Comparison of ENCODE assay signal across 12 cellular contexts in the genomic region with DNA sequence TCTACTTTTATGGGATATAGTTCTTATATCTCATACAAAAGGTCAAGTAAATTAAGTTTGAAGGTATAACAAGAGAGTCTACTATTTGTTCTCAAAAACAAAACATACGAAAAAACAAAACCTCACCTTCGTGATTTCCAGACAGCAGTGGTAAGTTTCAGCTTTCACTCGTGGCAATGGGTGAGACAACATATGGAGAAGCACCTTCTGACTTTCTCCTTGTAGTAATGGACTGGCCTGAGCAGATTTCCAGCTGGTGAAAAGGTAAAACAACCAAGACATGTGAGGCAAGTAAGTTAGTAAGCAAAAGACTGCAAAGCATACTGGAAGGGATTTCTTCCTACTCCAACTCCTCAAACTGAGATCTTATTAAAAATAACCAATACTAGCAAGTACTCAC. TPM values are rescaled to one million over a fixed set of nuclear protein-coding genes. Genes with fewer than 3 reads are reported as not detected.
DNase-seq lines count a peak whose midpoint lies in the region; ATAC-seq and TF ChIP-seq lines count a peak whose summit lies in the region.
"Had no signal": no experiment of that assay in that cellular context is flagged by ENCODE, and none has a peak within 500 bp of the region (broad histone marks: within the 10 kb centered on the region; RNA-seq: fewer than 3 reads in every experiment).

No MANE protein-coding gene starts in this region.

- H2BK12ac ChIP-seq in H9 (ENCODE audit: insufficient read length, low read depth, low read length) = no peak overlapping the region

- H2BK5ac ChIP-seq in H9 (ENCODE audit: insufficient read length, low read length) = no peak overlapping the region

- H3K9ac ChIP-seq in liver (ENCODE audit: low read depth in 1 of 2, low read length in 2 of 2) (peak overlapping the region; percentile 59 to 69), H9 (ENCODE audit: extremely low read depth, insufficient read length, low read length) (no peak overlapping the region)

- no peak overlapping the region for H2BK120ac ChIP-seq in H9 (ENCODE audit: low read depth, low read length, poor library complexity, severe bottlenecking)

- DNase-seq in NCI-H226 (no peak), H9 (no peak), DMS 273 treated with DMSO at 0.1 percent for 48 hours (lab: John Stamatoyannopoulos, UW) (no peak)
- no peak for DNase-seq in activated CD4-positive, alpha-beta T cell treated with anti-CD3 and anti-CD28 coated beads for 1 hour
- DNase-seq: C1 segment of cervical spinal cord, NCI-H2227 treated with DMSO at 0.1 percent for 48 hours had no signal

- no peak overlapping the region for H3K27ac Mint-ChIP-seq in H9
- H3K27ac Mint-ChIP-seq: memory B cell had no signal

- H2BK15ac ChIP-seq in H9 (ENCODE audit: low read depth, low read length) = no peak overlapping the region

- TF ChIP-seq RAD21 in liver (IDR thresholded peaks at IDR 0.05) = no peak

- no peak overlapping the region for H3T11ph ChIP-seq in H9 (ENCODE audit: low read length)

- H3K79me2 ChIP-seq in H9 (ENCODE audit: insufficient read depth, low read length) = no peaks in the 10 kb centered on the region

- H3K36me3 Mint-ChIP-seq in H9 (ENCODE audit: insufficient read depth in 1 of 3, low read depth in 3 of 3) = peaks cover 14 to 30% (median 28%) of the 10 kb centered on the region in 3 experiments; a peak in 6 of 7 replicates

- no peaks in the 10 kb centered on the region for H4K20me1 ChIP-seq in H9 (ENCODE audit: control insufficient read depth, insufficient read depth, insufficient read length)

- CTCF ChIA-PET in HEK293 (lab: Yijun Ruan, JAX) = no interaction called here

- H3K36me3 ChIP-seq in HEK293 (ENCODE audit: control insufficient read depth in 2 of 2, insufficient read depth in 1 of 2, low read length in 2 of 2) (peaks cover 17 to 26% of the 10 kb centered on the region in 2 experiments), liver (ENCODE audit: control insufficient read depth in 4 of 4, insufficient read depth in 3 of 4, low read depth in 1 of 4, low read length in 3 of 4) (peaks cover 0 to 2% (median 0%) of the 10 kb centered on the region in 4 donors)

- ATAC-seq in GM18867 (IDR thresholded peaks at IDR 0.05; ENCODE audit: unreplicated experiment) (peak; percentile 75), HG03354 (IDR thresholded peaks at IDR 0.05; ENCODE audit: poor library complexity, severe bottlenecking, unreplicated experiment) (peak; percentile 76)

- no peak overlapping the region for H3K27ac ChIP-seq in HEK293 (ENCODE audit: extremely low read depth, low read depth, low read length)
- H3K27ac ChIP-seq in liver (ENCODE audit: low read depth in 1 of 2, low read length in 2 of 2) = peak overlapping the region; percentile 43 to 77
- no peak overlapping the region for H3K27ac ChIP-seq in H9 (ENCODE audit: insufficient read length, low read depth, low read length)
- H3K27ac ChIP-seq: RWPE1 had no signal

- no peak overlapping the region for H3K56ac ChIP-seq in H9 (ENCODE audit: insufficient read length, low read depth, low read length)

- H3K23ac ChIP-seq in H9 (ENCODE audit: insufficient read length, low read depth, low read length) = no peak overlapping the region

- H3K14ac ChIP-seq in H9 (ENCODE audit: insufficient read depth, low read length) = no peak overlapping the region

- no peaks in the 10 kb centered on the region for H3K4me1 ChIP-seq in HEK293 (ENCODE audit: control insufficient read depth, insufficient read depth, low read length)
- peaks cover 2 to 19% (median 5%) of the 10 kb centered on the region in 4 donors for H3K4me1 ChIP-seq in liver (ENCODE audit: control insufficient read depth in 4 of 4, insufficient read depth in 4 of 4, low read length in 3 of 4)
- H3K4me1 ChIP-seq in H9 (ENCODE audit: insufficient read depth, low read length) = no peaks in the 10 kb centered on the region

- H3K4ac ChIP-seq in H9 (ENCODE audit: low read depth, low read length) = no peak overlapping the region

- no peak overlapping the region for H3K4me2 ChIP-seq in H9 (ENCODE audit: insufficient read depth, insufficient read length, low read length)

- TF ChIP-seq CTCF in HEK293 (tag by site-specific recombination; IDR thresholded peaks at IDR 0.05) (no peak), liver (IDR thresholded peaks at IDR 0.05; ENCODE audit: low read depth, low read length, missing input control) (no peak), H9 (conservative IDR thresholded peaks at IDR 0.05) (no peak)

- no peak overlapping the region for H4K5ac ChIP-seq in H9 (ENCODE audit: insufficient read length, low read depth, low read length)

- H3K4me3 ChIP-seq in HEK293 (ENCODE audit: low read depth, low read length) (no peak overlapping the region), liver (ENCODE audit: low read depth in 1 of 3, low read length in 3 of 3) (peak overlapping the region in 2 of 3 donors; percentile 33 to 52)

- H3K9me3 ChIP-seq in HEK293 (ENCODE audit: control insufficient read depth, insufficient read depth, low read depth, low read length) (no peaks in the 10 kb centered on the region), liver (ENCODE audit: control insufficient read depth in 4 of 4, low read length in 3 of 4) (no peaks in the 10 kb centered on the region), H9 (ENCODE audit: control insufficient read depth, low read depth, low read length) (no peaks in the 10 kb centered on the region)

- no peaks in the 10 kb centered on the region for H3K4me1 Mint-ChIP-seq in H9

- no peaks in the 10 kb centered on the region for H3K9me3 Mint-ChIP-seq in H9
- H3K9me3 Mint-ChIP-seq: memory B cell had no signal

- no peak overlapping the region for H3K4me3 Mint-ChIP-seq in H9
- H3K4me3 Mint-ChIP-seq: memory B cell had no signal

- no peaks in the 10 kb centered on the region for H3K23me2 ChIP-seq in H9 (ENCODE audit: insufficient read length, low read depth, low read length, poor library complexity, severe bottlenecking)

- H3K79me1 ChIP-seq in H9 (ENCODE audit: insufficient read depth, low read depth, low read length, poor library complexity, severe bottlenecking) = no peaks in the 10 kb centered on the region

- no peak overlapping the region for H4K91ac ChIP-seq in H9 (ENCODE audit: insufficient read length, low read depth, low read length)

- 27% methylated on average over 3 of the region's 3 CpGs for WGBS in liver
- WGBS in H9 (ENCODE audit: extremely low coverage, insufficient read length, low lambda C conversion rate) = no CpG with 5 or more reads among the region's 3 CpGs

- H2AK5ac ChIP-seq in H9 (ENCODE audit: insufficient read length, low read length) = no peak overlapping the region

- H2BK20ac ChIP-seq in H9 (ENCODE audit: low read depth, low read length, poor library complexity, severe bottlenecking) = no peak overlapping the region

- no peak overlapping the region for H2AFZ ChIP-seq in H9 (ENCODE audit: low read length)

- H4K8ac ChIP-seq in H9 (replicated peaks; ENCODE audit: insufficient read length, low read depth, low read length) = no peak overlapping the region

- POLR2A ChIA-PET in HEK293 (lab: Yijun Ruan, JAX) = no interaction called here

- no peak overlapping the region for H3K18ac ChIP-seq in H9 (ENCODE audit: insufficient read length, low read depth, low read length)

- no peaks in the 10 kb centered on the region for H3K27me3 Mint-ChIP-seq in H9 (ENCODE audit: low read depth)
- H3K27me3 Mint-ChIP-seq: memory B cell had no signal

- H3K27me3 ChIP-seq in liver (ENCODE audit: control insufficient read depth in 4 of 4, insufficient read depth in 4 of 4, low read length in 3 of 4) = no peaks in the 10 kb centered on the region
- no peaks in the 10 kb centered on the region for H3K27me3 ChIP-seq in H9 (ENCODE audit: insufficient read depth, low read length)

TF ChIP-seq in liver, 16 proteins besides CTCF, POLR2A, EP300 and RAD21:
- TF ChIP-seq, protein P1, sequence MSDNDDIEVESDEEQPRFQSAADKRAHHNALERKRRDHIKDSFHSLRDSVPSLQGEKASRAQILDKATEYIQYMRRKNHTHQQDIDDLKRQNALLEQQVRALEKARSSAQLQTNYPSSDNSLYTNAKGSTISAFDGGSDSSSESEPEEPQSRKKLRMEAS (IDR thresholded peaks at IDR 0.05) = no peak
- TF ChIP-seq, protein P2, sequence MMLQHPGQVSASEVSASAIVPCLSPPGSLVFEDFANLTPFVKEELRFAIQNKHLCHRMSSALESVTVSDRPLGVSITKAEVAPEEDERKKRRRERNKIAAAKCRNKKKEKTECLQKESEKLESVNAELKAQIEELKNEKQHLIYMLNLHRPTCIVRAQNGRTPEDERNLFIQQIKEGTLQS (IDR thresholded peaks at IDR 0.05) = no peak
- TF ChIP-seq GABPA (IDR thresholded peaks at IDR 0.05 in 1 of 2, conservative IDR thresholded peaks at IDR 0.05 in 1 of 2) (no peak), RXRA (IDR thresholded peaks at IDR 0.05) (no peak), HNF4G (IDR thresholded peaks at IDR 0.05) (no peak), JUND (IDR thresholded peaks at IDR 0.05) (no peak)
- TF ChIP-seq, protein P3, sequence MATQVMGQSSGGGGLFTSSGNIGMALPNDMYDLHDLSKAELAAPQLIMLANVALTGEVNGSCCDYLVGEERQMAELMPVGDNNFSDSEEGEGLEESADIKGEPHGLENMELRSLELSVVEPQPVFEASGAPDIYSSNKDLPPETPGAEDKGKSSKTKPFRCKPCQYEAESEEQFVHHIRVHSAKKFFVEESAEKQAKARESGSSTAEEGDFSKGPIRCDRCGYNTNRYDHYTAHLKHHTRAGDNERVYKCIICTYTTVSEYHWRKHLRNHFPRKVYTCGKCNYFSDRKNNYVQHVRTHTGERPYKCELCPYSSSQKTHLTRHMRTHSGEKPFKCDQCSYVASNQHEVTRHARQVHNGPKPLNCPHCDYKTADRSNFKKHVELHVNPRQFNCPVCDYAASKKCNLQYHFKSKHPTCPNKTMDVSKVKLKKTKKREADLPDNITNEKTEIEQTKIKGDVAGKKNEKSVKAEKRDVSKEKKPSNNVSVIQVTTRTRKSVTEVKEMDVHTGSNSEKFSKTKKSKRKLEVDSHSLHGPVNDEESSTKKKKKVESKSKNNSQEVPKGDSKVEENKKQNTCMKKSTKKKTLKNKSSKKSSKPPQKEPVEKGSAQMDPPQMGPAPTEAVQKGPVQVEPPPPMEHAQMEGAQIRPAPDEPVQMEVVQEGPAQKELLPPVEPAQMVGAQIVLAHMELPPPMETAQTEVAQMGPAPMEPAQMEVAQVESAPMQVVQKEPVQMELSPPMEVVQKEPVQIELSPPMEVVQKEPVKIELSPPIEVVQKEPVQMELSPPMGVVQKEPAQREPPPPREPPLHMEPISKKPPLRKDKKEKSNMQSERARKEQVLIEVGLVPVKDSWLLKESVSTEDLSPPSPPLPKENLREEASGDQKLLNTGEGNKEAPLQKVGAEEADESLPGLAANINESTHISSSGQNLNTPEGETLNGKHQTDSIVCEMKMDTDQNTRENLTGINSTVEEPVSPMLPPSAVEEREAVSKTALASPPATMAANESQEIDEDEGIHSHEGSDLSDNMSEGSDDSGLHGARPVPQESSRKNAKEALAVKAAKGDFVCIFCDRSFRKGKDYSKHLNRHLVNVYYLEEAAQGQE (IDR thresholded peaks at IDR 0.05) = no peak

RNA-seq across cellular contexts. Expression of a gene that starts 39.6 kb away (rescaled TPM):
- total RNA-seq in liver (10 to 100 TPM; 13.3 to 14.3 TPM), H9 (2021) (15.1 and 17.6 TPM in 2 replicates)
- polyA plus RNA-seq in liver = 1 to 10 TPM; 1.1 to 4.4 TPM

Comparison
In these comparisons a context has a peak if more than half of its experiments do, and no peak if none do; other contexts are left out.
1. H3K27ac ChIP-seq: peak in liver (2 of 2); none in HEK293 (single experiment) and H9 (single experiment).